ENCODE assay signal across 8 cellular contexts in genomic region chr14:89027097-89027740, GRCh38.
DNase-seq lines count a peak whose midpoint lies in the region; ATAC-seq and TF ChIP-seq lines count a peak whose summit lies in the region.

No MANE protein-coding gene starts in this region.

- peak overlapping the region; percentile 42 for H3K4me3 ChIP-seq in GM12864 (ENCODE audit: low read depth, low read length)
- peak overlapping the region; percentile 46 for H3K4me3 ChIP-seq in Loucy (ENCODE audit: low read length, poor library complexity, severe bottlenecking)
- peak overlapping the region; percentile 61 for H3K4me3 ChIP-seq in ectodermal cell (ENCODE audit: insufficient read depth, low read depth, low read length)
- H3K4me3 ChIP-seq in lung = peak overlapping the region; percentile 44

- no peaks in the 10 kb centered on the region for H3K79me2 ChIP-seq in Loucy (ENCODE audit: insufficient read depth, low read length)

- H3K36me3 ChIP-seq in Loucy (ENCODE audit: insufficient read depth, low read length) (no peaks in the 10 kb centered on the region), ectodermal cell (ENCODE audit: control insufficient read depth, insufficient read depth, low read length) (no peaks in the 10 kb centered on the region), lung (ENCODE audit: control insufficient read depth in 2 of 2, insufficient read depth in 2 of 2, low read length in 2 of 2) (no peaks in the 10 kb centered on the region)

- 1% methylated on average over 68 of the region's 68 CpGs for WGBS in ectodermal cell, 2 experiments
- 1 to 2% methylated on average over 50 to 68 of the region's 68 CpGs for WGBS in lung, 2 donors

- no peaks in the 10 kb centered on the region for H3K4me1 ChIP-seq in Loucy (ENCODE audit: insufficient read depth, low read length, poor library complexity, severe bottlenecking)
- no peaks in the 10 kb centered on the region for H3K4me1 ChIP-seq in ectodermal cell (ENCODE audit: control insufficient read depth, insufficient read depth, low read length)
- peaks cover 0 to 9% of the 10 kb centered on the region in 2 donors for H3K4me1 ChIP-seq in lung (ENCODE audit: control insufficient read depth in 2 of 2, insufficient read depth in 2 of 2, low read length in 2 of 2)

- H3K9me2 ChIP-seq in Loucy (replicated peaks; ENCODE audit: low read depth, low read length) = no peaks in the 10 kb centered on the region

- H2AFZ ChIP-seq in Loucy (ENCODE audit: low read length) = no peak overlapping the region

- H4K20me1 ChIP-seq in Loucy (ENCODE audit: insufficient read depth, low read length, poor library complexity, severe bottlenecking) = no peaks in the 10 kb centered on the region

- H3K27me3 ChIP-seq in Loucy (ENCODE audit: insufficient read depth, low read length, poor library complexity, severe bottlenecking) (no peaks in the 10 kb centered on the region), ectodermal cell (ENCODE audit: control insufficient read depth, insufficient read depth, low read length, poor library complexity, severe bottlenecking) (peaks cover 43% of the 10 kb centered on the region), lung (ENCODE audit: control insufficient read depth, insufficient read depth) (peaks cover 5% of the 10 kb centered on the region)

- no peaks in the 10 kb centered on the region for H3K9me3 ChIP-seq in Loucy (ENCODE audit: insufficient read depth, low read depth, low read length)
- no peaks in the 10 kb centered on the region for H3K9me3 ChIP-seq in ectodermal cell (ENCODE audit: control insufficient read depth, low read length)
- H3K9me3 ChIP-seq in lung (ENCODE audit: control insufficient read depth in 2 of 2, insufficient read depth in 1 of 2, low read length in 1 of 2) = peaks cover 0 to 6% of the 10 kb centered on the region in 2 donors

- H3K4me2 ChIP-seq in Loucy (ENCODE audit: low read depth, low read length, poor library complexity, severe bottlenecking) = peak overlapping the region; percentile 40

- peak; percentile 86 for ATAC-seq in lung (ENCODE audit: insufficient read depth, low FRiP score)

- no peaks in the 10 kb centered on the region for H3F3A ChIP-seq in Loucy (ENCODE audit: low read depth)

- DNase-seq in GM12864 (ENCODE audit: low read depth) = no peak
- DNase-seq in H4 (ENCODE audit: low spot score) = peak; percentile 14
- DNase-seq in activated CD4-positive, alpha-beta T cell treated with anti-CD3 and anti-CD28 coated beads, Interleukin-2, amount 50 U/mL, for 4 hours = peak; percentile 31 to 36
- DNase-seq in lung (ENCODE audit: low spot score) = peak; percentile 43
- DNase-seq in stimulated activated CD4-positive, alpha-beta T cell treated with anti-CD3 and anti-CD28 coated beads, TNF-alpha, amount 100 ng/mL, for 1 hour (ENCODE audit: low read depth in 3 of 3, low spot score in 1 of 3) = peak in 2 of 3 donors; percentile 25 to 55
- no peak for DNase-seq in OCI-M1 (lab: John Stamatoyannopoulos, UW)

- TF ChIP-seq CTCF in GM12864 (IDR thresholded peaks at IDR 0.05; ENCODE audit: low read depth, low read length, missing control alignments) (peak; percentile 74), Loucy (conservative IDR thresholded peaks at IDR 0.05; ENCODE audit: low read length) (peak; percentile 52), lung (IDR thresholded peaks at IDR 0.05; ENCODE audit: control extremely low read depth, extremely low read depth) (peak; percentile 41)

- no peak overlapping the region for H3K27ac ChIP-seq in ectodermal cell (ENCODE audit: insufficient read depth, low read depth, low read length, poor library complexity, severe bottlenecking)
- no peak overlapping the region for H3K27ac ChIP-seq in lung (ENCODE audit: low read depth in 1 of 2, low read length in 1 of 2)

- no peak overlapping the region for H3K9ac ChIP-seq in Loucy (ENCODE audit: low read depth, low read length, poor library complexity, severe bottlenecking)

Comparison
In these comparisons a context has a peak if more than half of its experiments do, and no peak if none do; other contexts are left out.
1. DNase-seq: peak in H4 (single experiment), activated CD4-positive, alpha-beta T cell treated with anti-CD3 and anti-CD28 coated beads, Interleukin-2, amount 50 U/mL, for 4 hours (2 of 2), lung (single experiment) and stimulated activated CD4-positive, alpha-beta T cell treated with anti-CD3 and anti-CD28 coated beads, TNF-alpha, amount 100 ng/mL, for 1 hour (2 of 3); none in GM12864 (single experiment) and OCI-M1 (single experiment).
2. Peak in every context shown above with its lines, with median percentiles within 50 percentile points of each other: H3K4me3 ChIP-seq and CTCF ChIP-seq.